Comparison of ENCODE assay signal across 26 cellular contexts in the genomic region with DNA sequence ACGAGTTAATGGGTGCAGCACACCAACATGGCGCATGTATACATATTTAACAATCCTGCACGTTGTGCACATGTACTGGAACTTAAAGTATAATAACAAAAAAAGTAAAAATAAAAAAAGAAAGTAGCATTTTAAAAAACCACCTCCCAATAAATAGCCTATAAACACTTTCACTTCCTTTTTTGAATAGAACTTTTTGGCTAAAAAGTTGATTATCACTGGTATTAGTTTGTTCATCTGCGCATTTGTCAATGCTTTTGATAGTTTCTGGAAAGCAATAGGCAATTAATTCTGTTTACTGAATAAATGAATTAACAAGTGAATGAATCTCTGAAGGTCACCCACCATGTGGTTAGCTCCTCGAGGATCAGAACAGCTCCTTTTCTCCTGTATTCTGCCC.
DNase-seq lines count a peak whose midpoint lies in the region; ATAC-seq and TF ChIP-seq lines count a peak whose summit lies in the region.
"Had no signal": no experiment of that assay in that cellular context is flagged by ENCODE, and none has a peak within 500 bp of the region (broad histone marks: within the 10 kb centered on the region; RNA-seq: fewer than 3 reads in every experiment).

No MANE protein-coding gene starts in this region.

- POLR2A ChIA-PET in activated B cell treated with CpG ODN at 0.5 μM for 24 hours (lab: Charles Lee): no interaction called here

- H3K4me1 ChIP-seq in BLaER1 treated with 17β-estradiol and CSF1 and Interleukin-3, amounts not matched to agents 10 nM and 100 nM: peaks cover 8 to 25% (median 14%) of the 10 kb centered on the region in 10 experiments; a peak in 19 of 20 replicates
- H3K4me1 ChIP-seq in KMS-11 (ENCODE audit: low read depth, poor library complexity, severe bottlenecking): peaks cover 31% of the 10 kb centered on the region
- H3K4me1 ChIP-seq in spleen: peaks cover 0 to 55% (median 32%) of the 10 kb centered on the region in 6 donors
- H3K4me1 ChIP-seq: Caco-2, SJSA1 had no signal

- H3K27me3 ChIP-seq in BLaER1 treated with 17β-estradiol and CSF1 and Interleukin-3, amounts not matched to agents 10 nM and 100 nM: no peaks in the 10 kb centered on the region
- H3K27me3 ChIP-seq in KMS-11 (ENCODE audit: insufficient read depth, low read depth) (no peaks in the 10 kb centered on the region), spleen (replicated peaks in 1 of 7) (no peaks in the 10 kb centered on the region)
- H3K27me3 ChIP-seq: SJSA1 had no signal

- H2AFZ ChIP-seq in KMS-11 (ENCODE audit: low read depth): no peak overlapping the region
- H2AFZ ChIP-seq: GM23248 had no signal

- H3K36me3 Mint-ChIP-seq in activated B cell treated with CpG ODN at 0.5 μM for 24 hours (ENCODE audit: low read depth): no peaks in the 10 kb centered on the region
- H3K36me3 Mint-ChIP-seq: CD8-positive, alpha-beta T cell had no signal

- peaks cover 57% of the 10 kb centered on the region for H3K4me1 Mint-ChIP-seq in activated B cell treated with CpG ODN at 0.5 μM for 24 hours

- H4K20me1 ChIP-seq in BLaER1 treated with 17β-estradiol and CSF1 and Interleukin-3, amounts not matched to agents 10 nM and 100 nM: 0 out of 22 replicates have a peak, but pooled peaks cover 0 to 5% (median 0%) of the 10 kb centered on the region in 11 experiments
- no peaks in the 10 kb centered on the region for H4K20me1 ChIP-seq in KMS-11 (ENCODE audit: insufficient read depth)

- CTCF ChIA-PET in activated B cell treated with CpG ODN at 0.5 μM for 24 hours (lab: Charles Lee): no interaction called here

- no peak overlapping the region for H3K9ac ChIP-seq in BLaER1 treated with 17β-estradiol and CSF1 and Interleukin-3, amounts not matched to agents 10 nM and 100 nM
- no peak overlapping the region for H3K9ac ChIP-seq in KMS-11
- H3K9ac ChIP-seq: GM23248 had no signal

- H3K27ac ChIP-seq in BLaER1 treated with 17β-estradiol and CSF1 and Interleukin-3, amounts not matched to agents 10 nM and 100 nM: peak overlapping the region in 1 of 11 experiments; percentile 3; a peak in 3 of 22 replicates
- H3K27ac ChIP-seq in KMS-11 (peak overlapping the region; percentile 18; the same call in 1 of the 2 replicates), spleen (peak overlapping the region in 6 of 8 donors; percentile 30 to 77 (median 70))
- H3K27ac ChIP-seq: C4-2B, GM23248, SJSA1 had no signal

- ATAC-seq in activated B cell treated with CpG ODN at 0.5 μM for 24 hours (ENCODE audit: low read depth) (no peak), left cardiac atrium (no peak)
- ATAC-seq: CD8-positive, alpha-beta T cell; Right ventricle myocardium inferior had no signal

- H3K9me3 ChIP-seq in BLaER1 treated with 17β-estradiol and CSF1 and Interleukin-3, amounts not matched to agents 10 nM and 100 nM (replicated peaks in 1 of 11): peaks cover 0 to 13% (median 1%) of the 10 kb centered on the region in 11 experiments; a peak in 7 of 22 replicates
- peaks cover 0 to 4% (median 0%) of the 10 kb centered on the region in 8 donors for H3K9me3 ChIP-seq in spleen
- H3K9me3 ChIP-seq: Caco-2, SJSA1 had no signal

- H3K27me3 Mint-ChIP-seq in activated B cell treated with CpG ODN at 0.5 μM for 24 hours: no peaks in the 10 kb centered on the region

- H3K4me3 Mint-ChIP-seq in activated B cell treated with CpG ODN at 0.5 μM for 24 hours: peak overlapping the region; percentile 24
- H3K4me3 Mint-ChIP-seq: CD8-positive, alpha-beta T cell; H9 had no signal

- TF ChIP-seq POLR2A in spleen (IDR thresholded peaks at IDR 0.05): no peak

- 60 to 80% (median 77%) methylated on average over 5 of the region's 5 CpGs for whole genome bisulfite sequencing in spleen, 5 donors

- TF ChIP-seq CTCF in KMS-11 (conservative IDR thresholded peaks at IDR 0.05; ENCODE audit: low read depth, low read length) (no peak), activated B cell treated with CpG ODN at 0.5 μM for 24 hours (IDR thresholded peaks at IDR 0.05) (no peak), spleen (IDR thresholded peaks at IDR 0.05 in 8 of 11, conservative IDR thresholded peaks at IDR 0.05 in 3 of 11) (no peak)

- H3K9me3 Mint-ChIP-seq in activated B cell treated with CpG ODN at 0.5 μM for 24 hours: no peaks in the 10 kb centered on the region
- H3K9me3 Mint-ChIP-seq: CD8-positive, alpha-beta T cell had no signal

- no peak overlapping the region for H3K27ac Mint-ChIP-seq in activated B cell treated with CpG ODN at 0.5 μM for 24 hours
- H3K27ac Mint-ChIP-seq: CD8-positive, alpha-beta T cell; H9 had no signal

- peaks cover 0 to 22% (median 0%) of the 10 kb centered on the region in 11 experiments; a peak in 3 of 22 replicates for H3K36me3 ChIP-seq in BLaER1 treated with 17β-estradiol and CSF1 and Interleukin-3, amounts not matched to agents 10 nM and 100 nM
- H3K36me3 ChIP-seq in KMS-11 (ENCODE audit: insufficient read depth) (no peaks in the 10 kb centered on the region), spleen (no peaks in the 10 kb centered on the region)
- H3K36me3 ChIP-seq: SJSA1 had no signal

- no peaks in the 10 kb centered on the region for H3K79me2 ChIP-seq in KMS-11 (ENCODE audit: insufficient read depth, low read depth)

- DNase-seq in activated B cell treated with CpG ODN at 0.5 μM for 24 hours (no peak), spleen (no peak), SIG-M5 (lab: John Stamatoyannopoulos, UW) (no peak), SKM-1 treated with dmso at 0.1 percent for 144 hours (lab: John Stamatoyannopoulos, UW; ENCODE audit: unreplicated experiment) (no peak), left cardiac atrium (no peak)
- DNase-seq in activated T-cell treated with anti-CD3 and anti-CD28 coated beads, Interleukin-2, amount 50 U/mL, for 48 hours: no peak
- DNase-seq: Caco-2; CD8-positive, alpha-beta T cell; DMS79; EL; GDM1; GM23248; H9; Kasumi-1; NCI-H1105; NCI-H146; NCI-H2029; NCI-H446 treated with DMSO at 0.1 percent for 48 hours; NCI-H526; NCI-H82; T-helper 1 cell had no signal

- peak overlapping the region in 10 of 11 experiments; percentile 29 to 61 (median 43); a peak in 16 of 22 replicates for H3K4me2 ChIP-seq in BLaER1 treated with 17β-estradiol and CSF1 and Interleukin-3, amounts not matched to agents 10 nM and 100 nM
- peak overlapping the region; percentile 31; the same call in 1 of the 2 replicates for H3K4me2 ChIP-seq in KMS-11

- intact Hi-C loops in activated B cell treated with CpG ODN at 0.5 μM for 24 hours (cut with micrococcal nuclease) (no loop called here), spleen (cut with DNase I; ENCODE audit: low total_unique reads) (no loop called here), left cardiac atrium (cut with DNase I) (no loop called here)

- no peak overlapping the region for H3K4me3 ChIP-seq in BLaER1 treated with 17β-estradiol and CSF1 and Interleukin-3, amounts not matched to agents 10 nM and 100 nM
- H3K4me3 ChIP-seq in KMS-11 (IDR thresholded peaks at IDR 0.05; ENCODE audit: insufficient read depth, low read depth, low read length): no peak overlapping the region
- no peak overlapping the region for H3K4me3 ChIP-seq in spleen
- H3K4me3 ChIP-seq: GM23248, SJSA1 had no signal
